In genomic region chr12:96046543-96047137, GRCh38 we compare ENCODE assay signal across 2 cellular contexts.
TF ChIP-seq lines count a peak whose summit lies in the region.

No MANE protein-coding gene starts in this region.

TF ChIP-seq in IMR-90, 13 proteins besides CTCF, POLR2A, EP300 and RAD21:
- no peak for TF ChIP-seq SMC3 (IDR thresholded peaks at IDR 0.05; ENCODE audit: low read depth, low read length)
- no peak for TF ChIP-seq RFX5 (IDR thresholded peaks at IDR 0.05; ENCODE audit: low read depth, low read length)
- TF ChIP-seq MAFK (IDR thresholded peaks at IDR 0.05; ENCODE audit: low read depth, low read length) = no peak
- TF ChIP-seq MAZ (IDR thresholded peaks at IDR 0.05; ENCODE audit: borderline replicate concordance, low read depth, low read length) = no peak
- no peak for TF ChIP-seq CHD1 (IDR thresholded peaks at IDR 0.05; ENCODE audit: low read depth, low read length)
- no peak for TF ChIP-seq USF2 (IDR thresholded peaks at IDR 0.05; ENCODE audit: low read depth, low read length)
- no peak for TF ChIP-seq BHLHE40 (IDR thresholded peaks at IDR 0.05; ENCODE audit: low read depth, low read length)
- TF ChIP-seq ELK1 (IDR thresholded peaks at IDR 0.05; ENCODE audit: borderline replicate concordance, low read depth, low read length) = no peak
- no peak for TF ChIP-seq NFE2L2 (IDR thresholded peaks at IDR 0.05; ENCODE audit: low read depth, low read length)
- no peak for TF ChIP-seq RCOR1 (IDR thresholded peaks at IDR 0.05; ENCODE audit: insufficient replicate concordance, low read length)
- no peak for TF ChIP-seq FOS (IDR thresholded peaks at IDR 0.05; ENCODE audit: low read depth, low read length)
- no peak for TF ChIP-seq MXI1 (IDR thresholded peaks at IDR 0.05; ENCODE audit: borderline replicate concordance, low read depth, low read length)
- no peak for TF ChIP-seq CEBPB (IDR thresholded peaks at IDR 0.05; ENCODE audit: low read depth, low read length)

TF ChIP-seq in GM12878, 131 proteins besides CTCF, POLR2A, EP300 and RAD21:
- TF ChIP-seq NR2C2 (IDR thresholded peaks at IDR 0.05; ENCODE audit: borderline replicate concordance, control insufficient read depth, insufficient read length, low read depth) (no peak), DPF2 (IDR thresholded peaks at IDR 0.05) (no peak), USF2 (IDR thresholded peaks at IDR 0.05; ENCODE audit: borderline replicate concordance, low read depth, low read length) (no peak), SUPT20H (IDR thresholded peaks at IDR 0.05; ENCODE audit: borderline replicate concordance, control insufficient read depth, low read depth, low read length) (no peak)
